8 cellular contexts compared by ENCODE assay signal in the genomic region with DNA sequence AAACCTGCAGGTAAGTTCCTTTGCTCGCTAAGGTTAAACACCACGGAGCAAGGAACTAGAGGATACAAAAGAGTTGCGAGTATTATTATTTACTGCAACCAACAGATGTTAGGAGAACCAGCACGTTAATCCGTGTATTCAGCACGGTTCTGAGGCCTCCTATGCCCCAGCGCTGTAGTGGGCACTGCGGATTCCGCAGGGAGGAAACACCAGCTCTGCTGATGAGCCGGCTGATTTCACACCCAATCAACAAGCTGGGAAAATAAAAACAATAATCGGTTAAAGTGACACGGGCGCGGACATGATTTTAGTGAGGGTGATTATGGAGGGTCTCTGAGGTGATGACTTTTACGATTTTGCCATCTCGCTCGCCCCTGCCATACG.
A peak's percentile ranks its signal among the peaks of the same experiment; 100 is the strongest.
DNase-seq lines count a peak whose midpoint lies in the region; ATAC-seq and TF ChIP-seq lines count a peak whose summit lies in the region.

No MANE protein-coding gene starts in this region.

- CTCF ChIA-PET in AG04449 (lab: Yijun Ruan, JAX), result interaction anchor here (0.6 to 15.5 kb wide), 7 partner anchors 10 to 215 kb away, joined by 3 to 190 read pairs (median 5); no protein-coding TSS in a partner anchor

- peak; percentile 15 for ATAC-seq in HG03139 (IDR thresholded peaks at IDR 0.05; ENCODE audit: unreplicated experiment)
- no peak for ATAC-seq in HG02885 (IDR thresholded peaks at IDR 0.05; ENCODE audit: poor library complexity, unreplicated experiment)

- no peaks in the 10 kb centered on the region for H3K27me3 ChIP-seq in muscle layer of colon (ENCODE audit: control insufficient read depth in 1 of 2, insufficient read depth in 2 of 2, low read length in 2 of 2)

- H3K9ac ChIP-seq in muscle layer of colon (ENCODE audit: low read length), result peak overlapping the region; percentile 66

- POLR2A ChIA-PET in AG04449 (lab: Yijun Ruan, JAX), result no interaction called here

- H3K36me3 ChIP-seq in muscle layer of colon (ENCODE audit: insufficient read depth, low read length), result no peaks in the 10 kb centered on the region

- peaks cover 13% of the 10 kb centered on the region for H3K4me1 ChIP-seq in muscle layer of colon (ENCODE audit: insufficient read depth, low read length)

- no peak for TF ChIP-seq CTCF in AG04449 (IDR thresholded peaks at IDR 0.05; ENCODE audit: insufficient read depth, low read length, missing control alignments)
- TF ChIP-seq CTCF in coronary artery (IDR thresholded peaks at IDR 0.05), result no peak

- H3K27ac ChIP-seq in coronary artery (peak overlapping the region; percentile 80 to 85), muscle layer of colon (ENCODE audit: low read depth, low read length) (peak overlapping the region; percentile 66)

- no peaks in the 10 kb centered on the region for H3K9me3 ChIP-seq in muscle layer of colon (ENCODE audit: low read length)

- H3K4me3 ChIP-seq in AG04449 (ENCODE audit: low read depth, low read length) (peak overlapping the region; percentile 73), coronary artery (peak overlapping the region; percentile 90), muscle layer of colon (ENCODE audit: low read depth in 1 of 2, low read length in 2 of 2) (peak overlapping the region; percentile 63 to 95)

- DNase-seq in AG04449 (ENCODE audit: low read depth, low spot score) (no peak), coronary artery (ENCODE audit: low spot score) (no peak), ecto neural progenitor cell (ENCODE audit: low spot score) (no peak), NCI-H69 (lab: John Stamatoyannopoulos, UW) (no peak)
- DNase-seq in central memory CD4-positive, alpha-beta T cell, result no peak
